ENCODE assay signal across 17 cellular contexts in the genomic region with DNA sequence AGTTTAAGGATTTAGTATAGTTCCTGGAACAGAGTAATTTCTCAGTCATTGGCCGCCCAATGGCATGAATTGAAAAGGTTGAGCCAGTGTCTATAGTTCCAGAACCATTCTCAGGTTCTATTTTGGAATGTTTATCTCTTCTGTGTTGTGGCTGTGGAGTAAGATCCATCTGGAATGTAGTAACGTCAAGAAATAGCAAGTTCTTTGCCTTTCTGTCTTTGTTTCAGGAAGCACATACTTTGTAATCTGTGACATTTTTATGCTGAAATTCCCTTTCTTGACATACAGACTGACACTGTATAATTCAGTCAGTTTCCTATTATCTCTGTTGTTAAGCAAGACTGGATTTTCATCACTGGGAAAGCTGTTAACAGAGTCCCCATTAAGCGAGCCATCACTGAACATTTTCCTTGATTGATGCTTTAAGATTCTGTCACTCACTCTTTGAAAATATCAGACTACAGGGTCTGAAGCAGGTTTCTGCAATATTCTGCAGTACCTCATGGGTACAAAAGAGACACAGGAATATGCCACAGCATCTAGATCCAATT.
"Had no signal": no experiment of that assay in that cellular context is flagged by ENCODE, and none has a peak within 500 bp of the region (broad histone marks: within the 10 kb centered on the region; RNA-seq: fewer than 3 reads in every experiment).

No MANE protein-coding gene starts in this region.

- H3K36me3 Mint-ChIP-seq: activated CD8-positive, alpha-beta memory T cell treated with anti-CD3 and anti-CD28 coated beads, Interleukin-2, amount 10 ng/mL, durations not matched to agents 7 days and 5 days; activated naive CD8-positive, alpha-beta T cell treated with anti-CD3 and anti-CD28 coated beads, Interleukin-2, amount 10 ng/mL, durations not matched to agents 7 days and 5 days; naive thymus-derived CD4-positive, alpha-beta T cell had no signal

- H3K27me3 Mint-ChIP-seq: activated CD8-positive, alpha-beta memory T cell treated with anti-CD3 and anti-CD28 coated beads, Interleukin-2, amount 10 ng/mL, durations not matched to agents 7 days and 5 days; activated naive CD8-positive, alpha-beta T cell treated with anti-CD3 and anti-CD28 coated beads, Interleukin-2, amount 10 ng/mL, durations not matched to agents 7 days and 5 days; activated T-cell treated with anti-CD3 and anti-CD28 coated beads, Interleukin-2, amount 50 U/mL, for 24 hours had no signal

- H3K27me3 ChIP-seq: heart right ventricle, neutrophil, SJSA1, upper lobe of left lung had no signal

- ATAC-seq: activated CD8-positive, alpha-beta memory T cell treated with anti-CD3 and anti-CD28 coated beads, Interleukin-2, amount 10 ng/mL, durations not matched to agents 7 days and 5 days; naive thymus-derived CD4-positive, alpha-beta T cell had no signal

- H3K27ac ChIP-seq: heart right ventricle, neutrophil, SJSA1, upper lobe of left lung had no signal

- H3K4me1 Mint-ChIP-seq: activated CD8-positive, alpha-beta memory T cell treated with anti-CD3 and anti-CD28 coated beads, Interleukin-2, amount 10 ng/mL, durations not matched to agents 7 days and 5 days; activated naive CD8-positive, alpha-beta T cell treated with anti-CD3 and anti-CD28 coated beads, Interleukin-2, amount 10 ng/mL, durations not matched to agents 7 days and 5 days had no signal

- DNase-seq: activated CD4-positive, alpha-beta T cell treated with anti-CD3 and anti-CD28 coated beads, Interleukin-2, amount 50 U/mL, for 48 hours; activated CD4-positive, CD25-positive, alpha-beta regulatory T cell treated with anti-CD3 and anti-CD28 coated beads, Interleukin-2, amount 50 U/mL, for 72 hours; activated CD8-positive, alpha-beta memory T cell treated with anti-CD3 and anti-CD28 coated beads, Interleukin-2, amount 10 ng/mL, durations not matched to agents 7 days and 5 days; activated gamma-delta T cell; activated naive CD8-positive, alpha-beta T cell treated with anti-CD3 and anti-CD28 coated beads, Interleukin-2, amount 10 ng/mL, durations not matched to agents 7 days and 5 days; activated T-cell treated with anti-CD3 and anti-CD28 coated beads, Interleukin-2, amount 50 U/mL, for 24 hours; central memory CD4-positive, alpha-beta T cell; heart right ventricle; kidney glomerular epithelial cell; midbrain; naive thymus-derived CD4-positive, alpha-beta T cell; small intestine; substantia nigra; SW 1271; upper lobe of left lung had no signal

- H3K4me3 ChIP-seq: heart right ventricle, SJSA1, upper lobe of left lung had no signal

- H3K9me3 Mint-ChIP-seq: activated naive CD8-positive, alpha-beta T cell treated with anti-CD3 and anti-CD28 coated beads, Interleukin-2, amount 10 ng/mL, durations not matched to agents 7 days and 5 days; activated T-cell treated with anti-CD3 and anti-CD28 coated beads, Interleukin-2, amount 50 U/mL, for 24 hours had no signal

- H3K27ac Mint-ChIP-seq: activated CD8-positive, alpha-beta memory T cell treated with anti-CD3 and anti-CD28 coated beads, Interleukin-2, amount 10 ng/mL, durations not matched to agents 7 days and 5 days; activated naive CD8-positive, alpha-beta T cell treated with anti-CD3 and anti-CD28 coated beads, Interleukin-2, amount 10 ng/mL, durations not matched to agents 7 days and 5 days; activated T-cell treated with anti-CD3 and anti-CD28 coated beads, Interleukin-2, amount 50 U/mL, for 24 hours; naive thymus-derived CD4-positive, alpha-beta T cell had no signal

- H3K36me3 ChIP-seq: heart right ventricle, neutrophil, SJSA1, upper lobe of left lung had no signal

- H3K4me1 ChIP-seq: SJSA1 had no signal

- H3K4me3 Mint-ChIP-seq: activated CD8-positive, alpha-beta memory T cell treated with anti-CD3 and anti-CD28 coated beads, Interleukin-2, amount 10 ng/mL, durations not matched to agents 7 days and 5 days; activated naive CD8-positive, alpha-beta T cell treated with anti-CD3 and anti-CD28 coated beads, Interleukin-2, amount 10 ng/mL, durations not matched to agents 7 days and 5 days; activated T-cell treated with anti-CD3 and anti-CD28 coated beads, Interleukin-2, amount 50 U/mL, for 24 hours; naive thymus-derived CD4-positive, alpha-beta T cell had no signal

- H3K9me3 ChIP-seq: heart right ventricle, neutrophil, SJSA1, upper lobe of left lung had no signal
